23 cellular contexts compared by ENCODE assay signal in genomic region chr22:35872451-35872850, GRCh38.
"Had no signal": no experiment of that assay in that cellular context is flagged by ENCODE, and none has a peak within 500 bp of the region (broad histone marks: within the 10 kb centered on the region; RNA-seq: fewer than 3 reads in every experiment).

No MANE protein-coding gene starts in this region.

- DNase-seq: activated CD4-positive, alpha-beta T cell treated with anti-CD3 and anti-CD28 coated beads for 48 hours; activated CD4-positive, alpha-beta T cell treated with anti-CD3 and anti-CD28 coated beads, Interleukin-2, amount 50 U/mL, for 4 hours; activated CD4-positive, CD25-positive, alpha-beta regulatory T cell treated with anti-CD3 and anti-CD28 coated beads, Interleukin-2, amount 50 U/mL, for 72 hours; activated gamma-delta T cell; activated naive CD4-positive, alpha-beta T cell treated with anti-CD3 and anti-CD28 coated beads for 36 hours; activated T-cell treated with anti-CD3 and anti-CD28 coated beads for 4 hours; activated T-cell treated with anti-CD3 and anti-CD28 coated beads, Interleukin-2, amount 50 U/mL, for 48 hours; amygdala; MG63; MV-4-11; NCI-H1092 treated with DMSO at 0.1 percent for 48 hours; NCI-H1417 treated with DMSO at 0.1 percent for 48 hours; NCI-H1694; NCI-H2029; NCI-H2107; NCI-H510A treated with DMSO at 0.1 percent for 48 hours; NCI-H69; NK-92 treated with Interleukin-12 subunit alpha and Interleukin-12 subunit beta, amount 100 ng/mL, for 24 hours; Peyer's patch; SHP77 treated with DMSO at 0.1 percent for 48 hours had no signal

- H3K27me3 ChIP-seq: MG63, Peyer's patch had no signal

- H3K27ac ChIP-seq: Peyer's patch, RWPE1 had no signal

- H3K4me1 ChIP-seq: Peyer's patch had no signal

- FAIRE-seq: astrocyte had no signal

- H3K4me3 ChIP-seq: MG63, Peyer's patch had no signal

- ATAC-seq: activated T-helper 17 cell treated with anti-CD3 and anti-CD28 coated beads, Interleukin-2, amount 50 U/mL, for 72 hours had no signal

- H3K36me3 ChIP-seq: MG63, Peyer's patch had no signal
